In genomic region chr3:113304856-113305540, GRCh38 we compare ENCODE assay signal across 18 cellular contexts.
A peak's percentile ranks its signal among the peaks of the same experiment; 100 is the strongest.
DNase-seq lines count a peak whose midpoint lies in the region; ATAC-seq and TF ChIP-seq lines count a peak whose summit lies in the region.
"Had no signal": no experiment of that assay in that cellular context is flagged by ENCODE, and none has a peak within 500 bp of the region (broad histone marks: within the 10 kb centered on the region; RNA-seq: fewer than 3 reads in every experiment).

No MANE protein-coding gene starts in this region.

- H3K9me3 Mint-ChIP-seq in GM23338, result no peaks in the 10 kb centered on the region
- H3K9me3 Mint-ChIP-seq in endodermal cell, result no peaks in the 10 kb centered on the region
- H3K9me3 Mint-ChIP-seq: HFFc6 had no signal

- H3K79me2 ChIP-seq in GM23338 (replicated peaks; ENCODE audit: insufficient read depth) (no peaks in the 10 kb centered on the region), mesendoderm (ENCODE audit: control insufficient read depth, insufficient read depth, low read length) (no peaks in the 10 kb centered on the region)

- no peak overlapping the region for H4K5ac ChIP-seq in mesendoderm (ENCODE audit: low read length)

- peak overlapping the region; percentile 64; the same call in 1 of the 2 replicates for H2AFZ ChIP-seq in GM23338

- H3K18ac ChIP-seq in mesendoderm (ENCODE audit: low read length), result no peak overlapping the region

- H3K9me3 ChIP-seq in endodermal cell (ENCODE audit: control insufficient read depth, low read length), result no peaks in the 10 kb centered on the region
- H3K9me3 ChIP-seq: SJCRH30 had no signal

- no peaks in the 10 kb centered on the region for H4K20me1 ChIP-seq in GM23338 (replicated peaks; ENCODE audit: insufficient read depth)

- H3K4me2 ChIP-seq in GM23338 (no peak overlapping the region), mesendoderm (ENCODE audit: low read length) (no peak overlapping the region)
- H3K4me2 ChIP-seq: KMS-11 had no signal

- H3K27me3 ChIP-seq in GM23338 (ENCODE audit: insufficient read depth) (no peaks in the 10 kb centered on the region), endodermal cell (ENCODE audit: control insufficient read depth, insufficient read depth, low read length, poor library complexity, severe bottlenecking) (no peaks in the 10 kb centered on the region), mesendoderm (ENCODE audit: insufficient read depth, low read length, poor library complexity) (no peaks in the 10 kb centered on the region)
- H3K27me3 ChIP-seq: SJCRH30 had no signal

- H4K8ac ChIP-seq in mesendoderm (ENCODE audit: low read depth, low read length), result no peak overlapping the region

- no peak overlapping the region for H2AK5ac ChIP-seq in mesendoderm (ENCODE audit: low read length)

- H2BK120ac ChIP-seq in mesendoderm (ENCODE audit: low read depth, low read length), result no peak overlapping the region

- no peaks in the 10 kb centered on the region; the same call in 1 of the 3 replicates for H3K4me1 Mint-ChIP-seq in GM23338
- no peaks in the 10 kb centered on the region for H3K4me1 Mint-ChIP-seq in endodermal cell

- DNase-seq in AG10803 (ENCODE audit: low read depth) (peak; percentile 12), GM23338 (ENCODE audit: low spot score) (peak; percentile 70), endodermal cell (peak; percentile 81), mesendoderm (peak; percentile 83), NCI-H146 (lab: John Stamatoyannopoulos, UW) (no peak), SK-N-DZ (ENCODE audit: low spot score) (no peak)
- no peak for DNase-seq in effector CD8-positive, alpha-beta T cell (lab: John Stamatoyannopoulos, UW)
- DNase-seq: C1 segment of cervical spinal cord, DMS 273 treated with DMSO at 0.1 percent for 48 hours, HFFc6, NCI-H1092 treated with DMSO at 0.1 percent for 48 hours, NCI-H187, NCI-H2171, NCI-H524, SJCRH30 had no signal

- H3K36me3 Mint-ChIP-seq in GM23338 (ENCODE audit: low read depth) (no peaks in the 10 kb centered on the region), endodermal cell (ENCODE audit: low read depth) (no peaks in the 10 kb centered on the region)

- H3K4me1 ChIP-seq in GM23338 (ENCODE audit: insufficient read depth) (no peaks in the 10 kb centered on the region), endodermal cell (ENCODE audit: control insufficient read depth, insufficient read depth, low read length) (no peaks in the 10 kb centered on the region), mesendoderm (ENCODE audit: control insufficient read depth, low read depth, low read length) (no peaks in the 10 kb centered on the region)
- H3K4me1 ChIP-seq: SJCRH30 had no signal

- H3K23ac ChIP-seq in mesendoderm (ENCODE audit: low read length), result no peak overlapping the region

- H3K36me3 ChIP-seq in GM23338 (ENCODE audit: insufficient read depth) (no peaks in the 10 kb centered on the region), endodermal cell (ENCODE audit: control insufficient read depth, insufficient read depth, low read length) (no peaks in the 10 kb centered on the region), mesendoderm (ENCODE audit: control insufficient read depth, insufficient read depth, low read length) (no peaks in the 10 kb centered on the region)
- H3K36me3 ChIP-seq: SJCRH30 had no signal

- no peak overlapping the region for H3K9ac ChIP-seq in endodermal cell (ENCODE audit: extremely low read depth, low read length, poor library complexity, severe bottlenecking)
- H3K9ac ChIP-seq in mesendoderm (ENCODE audit: low read length), result no peak overlapping the region
- H3K9ac ChIP-seq: KMS-11 had no signal

- H3K4me3 Mint-ChIP-seq in GM23338 (no peak overlapping the region), endodermal cell (no peak overlapping the region)
- H3K4me3 Mint-ChIP-seq: HFFc6 had no signal

- no peaks in the 10 kb centered on the region for H3K27me3 Mint-ChIP-seq in GM23338 (ENCODE audit: insufficient read depth, low read depth, poor library complexity)
- no peaks in the 10 kb centered on the region for H3K27me3 Mint-ChIP-seq in endodermal cell (ENCODE audit: insufficient read depth)

- H3K27ac Mint-ChIP-seq in GM23338 (no peak overlapping the region), endodermal cell (no peak overlapping the region)
- H3K27ac Mint-ChIP-seq: HFFc6 had no signal

- no peak overlapping the region for H3K27ac ChIP-seq in GM23338 (ENCODE audit: low read depth)
- no peak overlapping the region for H3K27ac ChIP-seq in endodermal cell (ENCODE audit: low read depth, low read length)
- H3K27ac ChIP-seq in mesendoderm (ENCODE audit: low read depth, low read length), result no peak overlapping the region
- H3K27ac ChIP-seq: KMS-11, RWPE1, SJCRH30 had no signal

- H3K9me2 ChIP-seq in GM23338 (ENCODE audit: insufficient read depth), result peaks cover 5% of the 10 kb centered on the region; the same call in 1 of the 2 replicates

- no peak overlapping the region for H3K4me3 ChIP-seq in AG10803 (ENCODE audit: low read length)
- H3K4me3 ChIP-seq in GM23338, result no peak overlapping the region
- H3K4me3 ChIP-seq in endodermal cell (ENCODE audit: low read length), result no peak overlapping the region
- H3K4me3 ChIP-seq in mesendoderm (ENCODE audit: low read length), result no peak overlapping the region
- H3K4me3 ChIP-seq: SJCRH30 had no signal

- 74 to 90% methylated on average over 6 to 7 of the region's 7 CpGs for WGBS in endodermal cell (ENCODE audit: insufficient coverage in 1 of 2, insufficient read length in 1 of 2), 2 experiments
- WGBS in mesendoderm (ENCODE audit: extremely low coverage, insufficient coverage, low lambda C conversion rate), result no CpG with 5 or more reads among the region's 7 CpGs

- H3F3A ChIP-seq in GM23338 (replicated peaks; ENCODE audit: low read depth), result no peaks in the 10 kb centered on the region

- no peak overlapping the region for H2BK5ac ChIP-seq in mesendoderm (ENCODE audit: low read length)

- no peak overlapping the region for H3K56ac ChIP-seq in mesendoderm (ENCODE audit: low read length)

- ATAC-seq in GM23338 (peak; percentile 97), GM19035 (IDR thresholded peaks at IDR 0.05; ENCODE audit: unreplicated experiment) (no peak)

- H3K79me1 ChIP-seq in mesendoderm (ENCODE audit: low read length), result no peaks in the 10 kb centered on the region

- H3K4ac ChIP-seq in mesendoderm (ENCODE audit: low read depth, low read length), result no peak overlapping the region

- H2BK15ac ChIP-seq in mesendoderm (replicated peaks; ENCODE audit: low read depth), result no peak overlapping the region

- TF ChIP-seq CTCF in AG10803 (conservative IDR thresholded peaks at IDR 0.05; ENCODE audit: low read length), result no peak
- TF ChIP-seq CTCF in GM23338 (conservative IDR thresholded peaks at IDR 0.05; ENCODE audit: low read depth in 2 of 2), result peak; percentile 36 to 45; a peak in 3 of 4 replicates
- peak; percentile 71 for TF ChIP-seq CTCF in endodermal cell (conservative IDR thresholded peaks at IDR 0.05)

TF ChIP-seq in GM23338, 12 proteins besides CTCF, POLR2A, EP300 and RAD21:
- TF ChIP-seq CREB1 (CRISPR knock-in tag; IDR thresholded peaks at IDR 0.05; ENCODE audit: low read depth) (no peak), STAT1 (IDR thresholded peaks at IDR 0.05; ENCODE audit: unreplicated experiment) (no peak), EZH2 (IDR thresholded peaks at IDR 0.05; ENCODE audit: low read depth, unreplicated experiment) (no peak), JUNB (IDR thresholded peaks at IDR 0.05; ENCODE audit: unreplicated experiment) (no peak)

Comparison
In these comparisons a context has a peak if more than half of its experiments do, and no peak if none do; other contexts are left out.
1. DNase-seq: peak in AG10803 (single experiment), GM23338 (single experiment), endodermal cell (single experiment) and mesendoderm (single experiment); none in NCI-H146 (single experiment), SK-N-DZ (single experiment) and effector CD8-positive, alpha-beta T cell (single experiment).